Comparison of ENCODE assay signal across 20 cellular contexts in the genomic region with DNA sequence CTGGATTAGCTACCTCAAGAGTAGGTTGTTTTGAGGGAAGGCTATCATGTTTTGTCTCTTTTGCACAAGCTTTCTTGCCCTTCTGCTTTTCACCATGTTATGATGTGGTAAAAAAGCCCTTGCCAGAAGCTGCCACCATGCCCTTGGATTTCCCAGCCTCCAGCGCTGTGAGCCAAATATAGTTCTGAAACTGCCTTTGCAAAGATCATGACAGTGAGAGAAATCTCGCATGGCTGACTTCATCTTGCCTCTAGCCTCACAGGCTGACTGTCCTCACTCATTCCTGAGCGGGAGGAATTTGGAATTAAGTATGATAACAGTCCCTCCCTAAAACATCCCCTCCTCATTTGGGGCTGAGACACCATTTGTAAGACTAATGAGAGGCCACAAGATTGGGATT.
"Had no signal": no experiment of that assay in that cellular context is flagged by ENCODE, and none has a peak within 500 bp of the region (broad histone marks: within the 10 kb centered on the region; RNA-seq: fewer than 3 reads in every experiment).

No MANE protein-coding gene starts in this region.

- H3K4me1 ChIP-seq: esophagus muscularis mucosa, tibial artery, uterus had no signal

- H3K27ac Mint-ChIP-seq: naive thymus-derived CD8-positive, alpha-beta T cell had no signal

- H3K27ac ChIP-seq: dorsolateral prefrontal cortex, esophagus muscularis mucosa, gastrocnemius medialis, heart right ventricle, neutrophil, tibial artery, upper lobe of left lung, uterus had no signal

- FAIRE-seq: islet of Langerhans had no signal

- H3K36me3 ChIP-seq: esophagus muscularis mucosa, gastrocnemius medialis, heart right ventricle, neutrophil, tibial artery, upper lobe of left lung, uterus had no signal

- H3K4me3 ChIP-seq: dorsolateral prefrontal cortex, esophagus muscularis mucosa, gastrocnemius medialis, heart right ventricle, mucosa of descending colon, tibial artery, upper lobe of left lung, uterus had no signal

- H3K4me3 Mint-ChIP-seq: naive thymus-derived CD8-positive, alpha-beta T cell had no signal

- DNase-seq: cortex of kidney; dorsolateral prefrontal cortex; effector memory CD4-positive, alpha-beta T cell; gastrocnemius medialis; heart right ventricle; hypothalamus; kidney glomerular epithelial cell; mucosa of descending colon; naive thymus-derived CD8-positive, alpha-beta T cell; posterior cingulate gyrus; stimulated activated CD4-positive, alpha-beta T cell treated with anti-CD3 and anti-CD28 coated beads, Interleukin-2, amount 100 ng/mL, for 24 hours; stimulated activated CD4-positive, alpha-beta T cell treated with anti-CD3 and anti-CD28 coated beads, Interleukin-4, amount 100 ng/mL, for 4 hours; stimulated activated naive CD4-positive, alpha-beta T cell treated with Interleukin-2 at 50 U/mL for 16 hours; tibial artery; upper lobe of left lung; uterus had no signal

- H3K27me3 Mint-ChIP-seq: naive thymus-derived CD8-positive, alpha-beta T cell had no signal

- H3K9me3 ChIP-seq: esophagus muscularis mucosa, gastrocnemius medialis, mucosa of descending colon, neutrophil, upper lobe of left lung, uterus had no signal

- H3K27me3 ChIP-seq: dorsolateral prefrontal cortex, esophagus muscularis mucosa, gastrocnemius medialis, heart right ventricle, neutrophil, tibial artery, upper lobe of left lung, uterus had no signal

- ATAC-seq: gastrocnemius medialis; heart right ventricle; mucosa of descending colon; naive thymus-derived CD8-positive, alpha-beta T cell; sciatic nerve had no signal
